Comparison of ENCODE assay signal across 1 cellular context in the genomic region with DNA sequence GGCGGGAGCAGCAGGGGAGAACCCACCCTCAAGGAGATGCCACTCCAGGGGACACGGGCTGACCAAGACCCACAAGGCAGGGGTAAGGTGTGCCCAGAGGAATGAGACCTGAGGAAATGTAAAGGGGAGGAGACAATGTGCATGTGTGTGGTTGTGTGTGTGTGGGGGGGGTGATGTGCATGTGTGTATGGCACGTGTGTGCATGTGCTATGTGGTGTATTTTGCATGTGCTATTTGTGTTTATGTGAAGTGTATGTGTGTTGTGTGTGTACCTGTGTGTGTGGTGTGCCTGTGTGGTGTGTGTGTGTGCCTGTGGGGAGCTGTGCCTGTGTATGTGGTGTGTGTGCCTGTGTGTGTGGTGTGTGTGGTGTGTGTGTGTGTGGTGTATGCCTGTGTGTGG.
TF ChIP-seq lines count a peak whose summit lies in the region.

No MANE protein-coding gene starts in this region.

TF ChIP-seq in HepG2, 621 proteins besides CTCF, POLR2A, EP300 and RAD21:
- TF ChIP-seq, protein P1, sequence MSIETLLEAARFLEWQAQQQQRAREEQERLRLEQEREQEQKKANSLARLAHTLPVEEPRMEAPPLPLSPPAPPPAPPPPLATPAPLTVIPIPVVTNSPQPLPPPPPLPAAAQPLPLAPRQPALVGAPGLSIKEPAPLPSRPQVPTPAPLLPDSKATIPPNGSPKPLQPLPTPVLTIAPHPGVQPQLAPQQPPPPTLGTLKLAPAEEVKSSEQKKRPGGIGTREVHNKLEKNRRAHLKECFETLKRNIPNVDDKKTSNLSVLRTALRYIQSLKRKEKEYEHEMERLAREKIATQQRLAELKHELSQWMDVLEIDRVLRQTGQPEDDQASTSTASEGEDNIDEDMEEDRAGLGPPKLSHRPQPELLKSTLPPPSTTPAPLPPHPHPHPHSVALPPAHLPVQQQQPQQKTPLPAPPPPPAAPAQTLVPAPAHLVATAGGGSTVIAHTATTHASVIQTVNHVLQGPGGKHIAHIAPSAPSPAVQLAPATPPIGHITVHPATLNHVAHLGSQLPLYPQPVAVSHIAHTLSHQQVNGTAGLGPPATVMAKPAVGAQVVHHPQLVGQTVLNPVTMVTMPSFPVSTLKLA (IDR thresholded peaks at IDR 0.05) = peak; percentile 92
- TF ChIP-seq PCBP1 (IDR thresholded peaks at IDR 0.05; ENCODE audit: borderline replicate concordance, low read depth, low read length) = no peak
